Comparison of ENCODE assay signal across 16 cellular contexts in genomic region chr5:160833806-160834205, GRCh38. TPM values are rescaled to one million over a fixed set of nuclear protein-coding genes. Genes with fewer than 3 reads are reported as not detected.
A peak's percentile ranks its signal among the peaks of the same experiment; 100 is the strongest.
DNase-seq lines count a peak whose midpoint lies in the region; ATAC-seq, FAIRE-seq and TF ChIP-seq lines count a peak whose summit lies in the region.
"Had no signal": no experiment of that assay in that cellular context is flagged by ENCODE, and none has a peak within 500 bp of the region (broad histone marks: within the 10 kb centered on the region; RNA-seq: fewer than 3 reads in every experiment).

No MANE protein-coding gene starts in this region.

- H3K4me1 ChIP-seq in foreskin keratinocyte: peaks cover 23% of the 10 kb centered on the region
- H3K4me1 ChIP-seq in neural progenitor cell: no peaks in the 10 kb centered on the region
- H3K4me1 ChIP-seq: A549 had no signal

- no peaks in the 10 kb centered on the region for H3K79me2 ChIP-seq in neural progenitor cell (ENCODE audit: low read depth)

- H3K9ac ChIP-seq in neural progenitor cell: no peak overlapping the region
- H3K9ac ChIP-seq: BLaER1 treated with 17β-estradiol and CSF1 and Interleukin-3, amounts not matched to agents 10 nM and 100 nM had no signal

- ATAC-seq in foreskin keratinocyte (peak; percentile 41), GM21423 (IDR thresholded peaks at IDR 0.05; ENCODE audit: unreplicated experiment) (no peak)
- ATAC-seq: A549, GM12878, GM23338 had no signal

- H3K27ac ChIP-seq in foreskin keratinocyte (no peak overlapping the region), neural progenitor cell (no peak overlapping the region)
- H3K27ac ChIP-seq: A549; BLaER1 treated with 17β-estradiol and CSF1 and Interleukin-3, amounts not matched to agents 10 nM and 100 nM had no signal

- no peaks in the 10 kb centered on the region for H3K4me1 Mint-ChIP-seq in neural progenitor cell
- H3K4me1 Mint-ChIP-seq: CD4-positive, CD25-positive, alpha-beta regulatory T cell; GM23338; IgD-negative memory B cell had no signal

- no peaks in the 10 kb centered on the region for H3K27me3 ChIP-seq in bronchial epithelial cell (ENCODE audit: control insufficient read depth, insufficient read depth, low read length)
- H3K27me3 ChIP-seq in foreskin keratinocyte: no peaks in the 10 kb centered on the region
- H3K27me3 ChIP-seq in neural progenitor cell: no peaks in the 10 kb centered on the region
- H3K27me3 ChIP-seq: BLaER1 treated with 17β-estradiol and CSF1 and Interleukin-3, amounts not matched to agents 10 nM and 100 nM had no signal

- H3K9me3 Mint-ChIP-seq in neural progenitor cell: peaks cover 3% of the 10 kb centered on the region

- H3K36me3 ChIP-seq in bronchial epithelial cell (ENCODE audit: control insufficient read depth, insufficient read depth, low read length) (no peaks in the 10 kb centered on the region), neural progenitor cell (no peaks in the 10 kb centered on the region)
- H3K36me3 ChIP-seq: BLaER1 treated with 17β-estradiol and CSF1 and Interleukin-3, amounts not matched to agents 10 nM and 100 nM had no signal

- H4K20me1 ChIP-seq in neural progenitor cell (ENCODE audit: low read depth): no peaks in the 10 kb centered on the region
- H4K20me1 ChIP-seq: BLaER1 treated with 17β-estradiol and CSF1 and Interleukin-3, amounts not matched to agents 10 nM and 100 nM had no signal

- no peaks in the 10 kb centered on the region for H3K9me3 ChIP-seq in neural progenitor cell (ENCODE audit: low read depth)
- H3K9me3 ChIP-seq: A549 had no signal

- peaks cover 4% of the 10 kb centered on the region for H3K27me3 Mint-ChIP-seq in neural progenitor cell (ENCODE audit: insufficient read depth, low read depth)
- H3K27me3 Mint-ChIP-seq: IgD-negative memory B cell had no signal

- H3K4me2 ChIP-seq in neural progenitor cell: no peak overlapping the region
- H3K4me2 ChIP-seq: A549; BLaER1 treated with 17β-estradiol and CSF1 and Interleukin-3, amounts not matched to agents 10 nM and 100 nM; GM23338 had no signal

- H3K4me3 ChIP-seq in bronchial epithelial cell (ENCODE audit: low read depth, low read length): no peak overlapping the region
- H3K4me3 ChIP-seq in neural progenitor cell: no peak overlapping the region
- H3K4me3 ChIP-seq: A549; BLaER1 treated with 17β-estradiol and CSF1 and Interleukin-3, amounts not matched to agents 10 nM and 100 nM; GM12878; GM23338 had no signal

- no peak for TF ChIP-seq POLR2A in GM12892 (IDR thresholded peaks at IDR 0.05; ENCODE audit: low read depth, low read length)

- DNase-seq in LHCN-M2 (ENCODE audit: low read depth): peak; percentile 59
- DNase-seq in bronchial epithelial cell (ENCODE audit: low read depth): peak; percentile 60
- DNase-seq in foreskin keratinocyte: peak; percentile 55 to 77
- DNase-seq in stromal cell of bone marrow (ENCODE audit: low read depth): peak; percentile 25
- no peak for DNase-seq in GM12892 (ENCODE audit: insufficient read length)
- DNase-seq in neural progenitor cell (ENCODE audit: low spot score): no peak
- DNase-seq: CD4-positive, CD25-positive, alpha-beta regulatory T cell; DMS 273 treated with DMSO at 0.1 percent for 48 hours; H7 had no signal

- no peak overlapping the region for H3K27ac Mint-ChIP-seq in neural progenitor cell
- H3K27ac Mint-ChIP-seq: CD4-positive, CD25-positive, alpha-beta regulatory T cell; GM23338; IgD-negative memory B cell had no signal

- TF ChIP-seq CTCF in bronchial epithelial cell (IDR thresholded peaks at IDR 0.05; ENCODE audit: insufficient read depth, low read length, severe bottlenecking) (no peak), foreskin keratinocyte (conservative IDR thresholded peaks at IDR 0.05) (no peak), neural progenitor cell (IDR thresholded peaks at IDR 0.05) (no peak)

- FAIRE-seq in bronchial epithelial cell (lab: Jason Lieb, UNC) (no peak), GM12892 (lab: Jason Lieb, UNC) (no peak)
- FAIRE-seq: A549, GM12878 had no signal

- no peak overlapping the region for H2AFZ ChIP-seq in neural progenitor cell (replicated peaks)
- H2AFZ ChIP-seq: GM23338 had no signal

- H3K36me3 Mint-ChIP-seq in neural progenitor cell: no peaks in the 10 kb centered on the region
- H3K36me3 Mint-ChIP-seq: CD4-positive, CD25-positive, alpha-beta regulatory T cell; IgD-negative memory B cell had no signal

- no peak overlapping the region for H3K4me3 Mint-ChIP-seq in neural progenitor cell
- H3K4me3 Mint-ChIP-seq: CD4-positive, CD25-positive, alpha-beta regulatory T cell; GM23338; IgD-negative memory B cell had no signal

- no peaks in the 10 kb centered on the region for H3F3A ChIP-seq in neural progenitor cell (ENCODE audit: low read depth)

RNA-seq across cellular contexts. Expression of gene ATP10B, which starts 18.2 kb away (rescaled TPM):
- not detected in 2 replicates for total RNA-seq in LHCN-M2 (2014; rRNA removed)
- not detected for polyA plus RNA-seq in LHCN-M2 (2012)
- total RNA-seq in bronchial epithelial cell: 1.3 and 12.4 TPM in 2 replicates
- total RNA-seq in foreskin keratinocyte: under 0.01 TPM in 1 of 2 replicates, not detected in the other
- polyA plus RNA-seq in foreskin keratinocyte: not detected in 2 replicates
- 0.76 TPM for polyA plus RNA-seq in GM12892 (2012; ENCODE audit: missing spikeins)
- total RNA-seq in neural progenitor cell (ENCODE audit: low replicate concordance): not detected in 2 replicates
- total RNA-seq: CD4-positive, CD25-positive, alpha-beta regulatory T cell; Daoy; GM12878 had no signal
- polyA plus RNA-seq: A549; CD4-positive, CD25-positive, alpha-beta regulatory T cell; GM12878 had no signal

Comparison
In these comparisons a context has a peak if more than half of its experiments do, and no peak if none do; other contexts are left out.
1. DNase-seq: peak in LHCN-M2 (single experiment), bronchial epithelial cell (single experiment), foreskin keratinocyte (2 of 2) and stromal cell of bone marrow (single experiment); none in GM12892 (single experiment) and neural progenitor cell (single experiment).